Comparison of ENCODE assay signal across 13 cellular contexts in genomic region chr2:26838121-26838906, GRCh38. TPM values are rescaled to one million over a fixed set of nuclear protein-coding genes. Genes with fewer than 3 reads are reported as not detected.
A peak's percentile ranks its signal among the peaks of the same experiment; 100 is the strongest.
DNase-seq lines count a peak whose midpoint lies in the region; ATAC-seq, FAIRE-seq and TF ChIP-seq lines count a peak whose summit lies in the region.
"Had no signal": no experiment of that assay in that cellular context is flagged by ENCODE, and none has a peak within 500 bp of the region (broad histone marks: within the 10 kb centered on the region; RNA-seq: fewer than 3 reads in every experiment).

No MANE protein-coding gene starts in this region.

- H3K18ac ChIP-seq in mesendoderm (ENCODE audit: low read length), result no peak overlapping the region

- POLR2A ChIA-PET in K562 (lab: Yijun Ruan, JAX), result interaction anchor here (0.6 kb wide), 1 partner anchor 20 kb away, joined by 3 read pairs; no protein-coding TSS in a partner anchor

- no peaks in the 10 kb centered on the region for H3K9me2 ChIP-seq in GM23338 (ENCODE audit: insufficient read depth)

- H3K9ac ChIP-seq in K562 (ENCODE audit: insufficient read depth in 1 of 2, low read depth in 2 of 2, low read length in 2 of 2) (no peak overlapping the region), mesendoderm (ENCODE audit: low read length) (no peak overlapping the region)

- WGBS in K562 (ENCODE audit: insufficient coverage, low coverage, missing lambda C conversion rate), result 10% methylated on average over 6 of the region's 6 CpGs
- no CpG with 5 or more reads among the region's 6 CpGs for WGBS in mesendoderm (ENCODE audit: extremely low coverage, insufficient coverage, low lambda C conversion rate)

- no peak overlapping the region for H2BK5ac ChIP-seq in mesendoderm (ENCODE audit: low read length)

- no peak overlapping the region for H3K4me3 Mint-ChIP-seq in GM23338
- H3K4me3 Mint-ChIP-seq: activated naive CD8-positive, alpha-beta T cell treated with anti-CD3 and anti-CD28 coated beads, Interleukin-2, amount 50 U/mL, for 24 hours; IgD-negative memory B cell had no signal

- H3K4me3 ChIP-seq in GM23338, result no peak overlapping the region
- H3K4me3 ChIP-seq in K562, result no peak overlapping the region
- H3K4me3 ChIP-seq in mesendoderm (ENCODE audit: low read length), result no peak overlapping the region
- H3K4me3 ChIP-seq: skin epidermis, vagina had no signal

- H3K9me3 ChIP-seq in K562 (replicated peaks; ENCODE audit: control insufficient read depth, insufficient read depth, low read depth, low read length), result no peaks in the 10 kb centered on the region
- H3K9me3 ChIP-seq: vagina had no signal

- H3K4me1 Mint-ChIP-seq in GM23338, result no peaks in the 10 kb centered on the region
- H3K4me1 Mint-ChIP-seq: activated naive CD8-positive, alpha-beta T cell treated with anti-CD3 and anti-CD28 coated beads, Interleukin-2, amount 50 U/mL, for 24 hours; IgD-negative memory B cell had no signal

- H3K36me3 Mint-ChIP-seq in GM23338 (ENCODE audit: low read depth), result no peaks in the 10 kb centered on the region
- H3K36me3 Mint-ChIP-seq: IgD-negative memory B cell had no signal

- H3K27ac ChIP-seq in GM23338 (ENCODE audit: low read depth) (no peak overlapping the region), K562 (ENCODE audit: extremely low read depth, low read depth, low read length) (no peak overlapping the region), mesendoderm (ENCODE audit: low read depth, low read length) (no peak overlapping the region)
- H3K27ac ChIP-seq: skin epidermis, vagina had no signal

- in situ Hi-C loops in K562 (cut with MboI), result no loop called here

- H3K9me1 ChIP-seq in K562 (ENCODE audit: control insufficient read depth, insufficient read depth, low read length), result no peaks in the 10 kb centered on the region

- intact Hi-C loops in K562 (cut with micrococcal nuclease), result no loop called here

- TF ChIP-seq RAD21 in K562 (CRISPR knock-in tag; conservative IDR thresholded peaks at IDR 0.05 in 1 of 2, IDR thresholded peaks at IDR 0.05 in 1 of 2), result no peak; a peak in 1 of 4 replicates

- no peak for TF ChIP-seq POLR2A in K562 (conservative IDR thresholded peaks at IDR 0.05)

- H2AK5ac ChIP-seq in mesendoderm (ENCODE audit: low read length), result no peak overlapping the region

- no peak overlapping the region for H3K27ac Mint-ChIP-seq in GM23338
- H3K27ac Mint-ChIP-seq: activated naive CD8-positive, alpha-beta T cell treated with anti-CD3 and anti-CD28 coated beads, Interleukin-2, amount 50 U/mL, for 24 hours; IgD-negative memory B cell had no signal

- no peak for TF ChIP-seq EP300 in K562 (IDR thresholded peaks at IDR 0.05; ENCODE audit: low read length)

- BruUV-seq in K562 (replicated peaks; lab: Mats Ljungman, UMichigan), result no TSS peak

- H3K36me3 ChIP-seq in GM23338 (ENCODE audit: insufficient read depth) (no peaks in the 10 kb centered on the region), K562 (ENCODE audit: control insufficient read depth, insufficient read depth, low read length) (no peaks in the 10 kb centered on the region), mesendoderm (ENCODE audit: control insufficient read depth, insufficient read depth, low read length) (no peaks in the 10 kb centered on the region)
- H3K36me3 ChIP-seq: vagina had no signal

- no peak overlapping the region for H2BK120ac ChIP-seq in mesendoderm (ENCODE audit: low read depth, low read length)

- H2BK15ac ChIP-seq in mesendoderm (replicated peaks; ENCODE audit: low read depth), result no peak overlapping the region

- no peak overlapping the region for H3K56ac ChIP-seq in mesendoderm (ENCODE audit: low read length)

- no peaks in the 10 kb centered on the region for H3K4me1 ChIP-seq in GM23338 (ENCODE audit: insufficient read depth)
- no peaks in the 10 kb centered on the region for H3K4me1 ChIP-seq in K562 (replicated peaks in 1 of 2; ENCODE audit: control insufficient read depth in 2 of 2, insufficient read depth in 2 of 2, low read length in 2 of 2)
- no peaks in the 10 kb centered on the region for H3K4me1 ChIP-seq in mesendoderm (ENCODE audit: control insufficient read depth, low read depth, low read length)
- H3K4me1 ChIP-seq: vagina had no signal

- peak; percentile 81 for FAIRE-seq in K562 (lab: Jason Lieb, UNC)
- FAIRE-seq: endometrium had no signal

- H3K23ac ChIP-seq in mesendoderm (ENCODE audit: low read length), result no peak overlapping the region

- no peak overlapping the region for H3K4ac ChIP-seq in mesendoderm (ENCODE audit: low read depth, low read length)

- no peaks in the 10 kb centered on the region for H3K27me3 ChIP-seq in GM23338 (ENCODE audit: insufficient read depth)
- peaks cover 12 to 16% of the 10 kb centered on the region in 2 experiments for H3K27me3 ChIP-seq in K562 (ENCODE audit: control insufficient read depth in 2 of 2, insufficient read depth in 2 of 2, low read length in 2 of 2)
- no peaks in the 10 kb centered on the region for H3K27me3 ChIP-seq in mesendoderm (ENCODE audit: insufficient read depth, low read length, poor library complexity)
- H3K27me3 ChIP-seq: vagina had no signal

- H3K9me3 Mint-ChIP-seq in GM23338, result no peaks in the 10 kb centered on the region
- H3K9me3 Mint-ChIP-seq: activated naive CD8-positive, alpha-beta T cell treated with anti-CD3 and anti-CD28 coated beads, Interleukin-2, amount 50 U/mL, for 24 hours; IgD-negative memory B cell had no signal

- TF ChIP-seq CTCF in GM23338 (conservative IDR thresholded peaks at IDR 0.05; ENCODE audit: low read depth in 2 of 2) (no peak), K562 (IDR thresholded peaks at IDR 0.05 in 2 of 3, conservative IDR thresholded peaks at IDR 0.05 in 1 of 3; ENCODE audit: insufficient read depth in 2 of 3, low read depth in 1 of 3, low read length in 3 of 3) (peak in 1 of 3 experiments; percentile 22; a peak in 1 of 6 replicates)

- H4K8ac ChIP-seq in mesendoderm (ENCODE audit: low read depth, low read length), result no peak overlapping the region

- H2AFZ ChIP-seq in GM23338 (no peak overlapping the region), K562 (ENCODE audit: low read depth, low read length) (no peak overlapping the region)

- H4K20me1 ChIP-seq in GM23338 (replicated peaks; ENCODE audit: insufficient read depth), result no peaks in the 10 kb centered on the region
- no peaks in the 10 kb centered on the region for H4K20me1 ChIP-seq in K562 (replicated peaks; ENCODE audit: control insufficient read depth, insufficient read depth, low read length)

- H3K79me1 ChIP-seq in mesendoderm (ENCODE audit: low read length), result no peaks in the 10 kb centered on the region

- H3K27me3 Mint-ChIP-seq in GM23338 (ENCODE audit: insufficient read depth, low read depth, poor library complexity), result peaks cover 2% of the 10 kb centered on the region

- H3K79me2 ChIP-seq in GM23338 (replicated peaks; ENCODE audit: insufficient read depth), result no peaks in the 10 kb centered on the region
- H3K79me2 ChIP-seq in K562 (ENCODE audit: control insufficient read depth, insufficient read depth, low read length), result no peaks in the 10 kb centered on the region
- H3K79me2 ChIP-seq in mesendoderm (ENCODE audit: control insufficient read depth, insufficient read depth, low read length), result no peaks in the 10 kb centered on the region

- CTCF ChIA-PET in K562 (lab: Yijun Ruan, JAX; ENCODE audit: low intra/inter-chr PET ratio), result no interaction called here

- ATAC-seq in GM23338, result peak; percentile 46; the same call in 2 of the 3 replicates
- ATAC-seq in K562, result 0 out of 3 replicates have a peak, but pooled peaks have one; percentile 53
- ATAC-seq: activated naive CD8-positive, alpha-beta T cell treated with anti-CD3 and anti-CD28 coated beads, Interleukin-2, amount 50 U/mL, for 24 hours had no signal

- DNase-seq in GM23338 (ENCODE audit: low spot score) (peak; percentile 68), NAMALWA (ENCODE audit: low spot score) (peak; percentile 27), K562 (ENCODE audit: extremely low read depth in 1 of 4, low spot score in 3 of 4) (peak in 1 of 4 experiments; percentile 26), mesendoderm (peak; percentile 28), A172 (ENCODE audit: low spot score) (no peak), COR-L47 (lab: John Stamatoyannopoulos, UW) (no peak)
- no peak for DNase-seq in stimulated activated CD4-positive, alpha-beta T cell treated with anti-CD3 and anti-CD28 coated beads, Interleukin-2, amount 100 ng/mL, for 24 hours
- DNase-seq: activated naive CD8-positive, alpha-beta T cell treated with anti-CD3 and anti-CD28 coated beads, Interleukin-2, amount 50 U/mL, for 24 hours; EL had no signal

- no peak overlapping the region for H4K5ac ChIP-seq in mesendoderm (ENCODE audit: low read length)

- H3K4me2 ChIP-seq in GM23338 (no peak overlapping the region), K562 (ENCODE audit: insufficient read depth, low read length) (no peak overlapping the region), mesendoderm (ENCODE audit: low read length) (no peak overlapping the region)

- no peaks in the 10 kb centered on the region for H3F3A ChIP-seq in GM23338 (replicated peaks; ENCODE audit: low read depth)

RNA-seq across cellular contexts. Expression of gene DPYSL5, which starts 9.6 kb away (rescaled TPM):
- 8.1 and 10.3 TPM in 2 replicates for total RNA-seq in GM23338 (2014; rRNA removed; shearing (Covaris generic))
- polyA plus RNA-seq in GM23338 (2016; fragmentation: Nextera tagmentation; extraction: Ambion mirVana) (2.6 and 3.1 TPM in 2 replicates), K562 (2011; rRNA removed) (0.06 TPM in 1 of 2 replicates, not detected in the other), K562 (2014; fragmentation: Illumina TruSeq; extraction: Trizol) (0.04 TPM in 1 of 2 replicates, not detected in the other), K562 (2014; fragmentation: Nextera tagmentation; extraction: Ambion mirVana) (not detected), K562 (2014; rRNA removed) (not detected in 2 replicates)
- not detected in 2 replicates for total RNA-seq in K562 (2011; cell fraction: chromatin; rRNA removed; ENCODE audit: low replicate concordance)
- not detected in 2 replicates for total RNA-seq in K562 (2011; cell fraction: nucleolus; rRNA removed)
- total RNA-seq in K562 (2011; cell fraction: nucleoplasm; rRNA removed), result not detected in 2 replicates
- total RNA-seq in K562 (2014; rRNA removed) (not detected in 2 replicates), K562 (2014; rRNA removed; fragmentation: Illumina TruSeq; extraction: Trizol) (not detected in 2 replicates), K562 (2015; rRNA removed; fragmentation: Illumina TruSeq; extraction: Trizol) (0.04 TPM in 1 of 2 replicates, not detected in the other), K562 (2021) (not detected in 2 replicates)
- 0.10 and 0.12 TPM in 2 replicates for polyA plus RNA-seq in K562 (2011; cell fraction: cytosol; rRNA removed)
- polyA plus RNA-seq in K562 (2011; cell fraction: nucleus; rRNA removed), result not detected in 2 replicates
- 0.16 TPM in 1 of 2 replicates, not detected in the other for polyA plus RNA-seq in K562 (2012)
- polyA minus RNA-seq in K562 (2011; rRNA and poly(A)+ RNA removed), result not detected in 2 replicates
- polyA minus RNA-seq in K562 (2011; cell fraction: cytosol; rRNA and poly(A)+ RNA removed), result not detected in 2 replicates
- polyA minus RNA-seq in K562 (2011; cell fraction: nucleus; rRNA and poly(A)+ RNA removed), result not detected in 2 replicates
- polyA plus RNA-seq in mesendoderm (2013, experiment 1 of 2), result 0.90 TPM
- 0.81 TPM for polyA plus RNA-seq in mesendoderm (2013, experiment 2 of 2)
- 8.4 and 9.1 TPM in 2 replicates for total RNA-seq in A172 (2014; rRNA removed; shearing (Covaris generic))
- polyA plus RNA-seq: IgD-negative memory B cell had no signal

RNA-seq across cellular contexts. Expression of gene CENPA, which starts 52.5 kb away (rescaled TPM):
- 13.0 and 16.8 TPM in 2 replicates for total RNA-seq in GM23338 (2014; rRNA removed; shearing (Covaris generic))
- polyA plus RNA-seq in GM23338 (2016; fragmentation: Nextera tagmentation; extraction: Ambion mirVana), result 24.2 and 26.3 TPM in 2 replicates
- 31.6 and 48.8 TPM in 2 replicates for total RNA-seq in K562 (2011; cell fraction: chromatin; rRNA removed; ENCODE audit: low replicate concordance)
- 18.2 and 18.7 TPM in 2 replicates for total RNA-seq in K562 (2011; cell fraction: nucleolus; rRNA removed)
- 30.9 and 35.8 TPM in 2 replicates for total RNA-seq in K562 (2011; cell fraction: nucleoplasm; rRNA removed)
- 32.1 and 40.9 TPM in 2 replicates for total RNA-seq in K562 (2014; rRNA removed)
- total RNA-seq in K562 (2014; rRNA removed; fragmentation: Illumina TruSeq; extraction: Trizol), result 48.8 and 49.6 TPM in 2 replicates
- total RNA-seq in K562 (2015; rRNA removed; fragmentation: Illumina TruSeq; extraction: Trizol), result 40.8 and 44.7 TPM in 2 replicates
- total RNA-seq in K562 (2021), result 45.6 and 51.7 TPM in 2 replicates
- 54.2 and 61.7 TPM in 2 replicates for polyA plus RNA-seq in K562 (2011; rRNA removed)
- 43.0 and 48.2 TPM in 2 replicates for polyA plus RNA-seq in K562 (2011; cell fraction: cytosol; rRNA removed)
- polyA plus RNA-seq in K562 (2011; cell fraction: nucleus; rRNA removed), result 35.5 and 42.4 TPM in 2 replicates
- 30.2 and 32.1 TPM in 2 replicates for polyA plus RNA-seq in K562 (2012)
- polyA plus RNA-seq in K562 (2014; fragmentation: Illumina TruSeq; extraction: Trizol), result 53.4 and 60.1 TPM in 2 replicates
- 10 to 100 TPM; 11.3 to 13.4 TPM for polyA plus RNA-seq in K562 (2014; fragmentation: Nextera tagmentation; extraction: Ambion mirVana)
- 43.6 and 46.2 TPM in 2 replicates for polyA plus RNA-seq in K562 (2014; rRNA removed)
- 25.6 and 28.3 TPM in 2 replicates for polyA minus RNA-seq in K562 (2011; rRNA and poly(A)+ RNA removed)
- 17.7 and 17.8 TPM in 2 replicates for polyA minus RNA-seq in K562 (2011; cell fraction: cytosol; rRNA and poly(A)+ RNA removed)
- polyA minus RNA-seq in K562 (2011; cell fraction: nucleus; rRNA and poly(A)+ RNA removed), result 9.8 and 11.0 TPM in 2 replicates
- polyA plus RNA-seq in mesendoderm (2013, experiment 1 of 2), result 21.7 TPM
- polyA plus RNA-seq in mesendoderm (2013, experiment 2 of 2), result 22.9 TPM
- 35.8 and 44.3 TPM in 2 replicates for total RNA-seq in A172 (2014; rRNA removed; shearing (Covaris generic))
- total RNA-seq: vagina had no signal
- polyA plus RNA-seq: IgD-negative memory B cell had no signal

Comparison
In these comparisons a context has a peak if more than half of its experiments do, and no peak if none do; other contexts are left out.
1. DNase-seq: peak in GM23338 (single experiment), NAMALWA (single experiment) and mesendoderm (single experiment); none in A172 (single experiment), stimulated activated CD4-positive, alpha-beta T cell treated with anti-CD3 and anti-CD28 coated beads, Interleukin-2, amount 100 ng/mL, for 24 hours (0 of 2) and COR-L47 (single experiment).